In the genomic region with DNA sequence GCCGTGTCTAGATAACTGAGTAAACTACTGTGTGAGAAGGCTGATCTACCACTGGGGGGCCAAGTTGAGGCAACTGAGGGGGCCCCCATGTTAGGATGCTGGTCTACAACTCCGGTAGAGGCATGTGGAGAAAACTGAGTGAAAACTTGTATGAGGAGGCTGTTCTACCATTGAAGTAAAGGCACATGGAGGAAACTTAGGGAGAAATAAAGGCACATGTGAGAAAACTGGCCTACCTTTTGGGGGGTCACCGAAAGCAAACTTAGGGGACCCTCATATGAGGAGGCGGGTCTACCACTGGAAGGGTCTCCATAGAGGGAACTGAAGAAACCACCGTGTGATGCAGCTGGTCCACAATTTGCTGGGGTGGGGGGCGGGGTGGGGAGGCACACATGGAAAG, we compare ENCODE assay signal across 15 cellular contexts.
"Had no signal": no experiment of that assay in that cellular context is flagged by ENCODE, and none has a peak within 500 bp of the region (broad histone marks: within the 10 kb centered on the region; RNA-seq: fewer than 3 reads in every experiment).

No MANE protein-coding gene starts in this region.

- H3K4me3 Mint-ChIP-seq: naive thymus-derived CD4-positive, alpha-beta T cell; nephron; neural progenitor cell; stimulated activated naive B cell treated with anti-CD40 and anti-IgM and Interleukin-4, amounts not matched to agents 10 μg/mL and 1 μg/mL and 100 μg/mL, for 72 hours; stimulated activated naive CD8-positive, alpha-beta T cell treated with anti-CD3 and anti-CD28 coated beads, Interleukin-15, Interleukin-2, amounts not matched to agents 100 ng/mL and 50 ng/mL, for 24 hours had no signal

- H3K4me1 Mint-ChIP-seq: nephron had no signal

- H3K36me3 Mint-ChIP-seq: neural progenitor cell had no signal

- DNase-seq: cortex of kidney; effector CD8-positive, alpha-beta T cell; esophagus squamous epithelium; foreskin melanocyte; heart right ventricle; hippocampal formation; left cardiac atrium; mesenchymal stem cell; midbrain; naive thymus-derived CD4-positive, alpha-beta T cell; stimulated activated naive B cell treated with anti-CD40 and anti-IgM and Interleukin-4, amounts not matched to agents 10 μg/mL and 1 μg/mL and 100 μg/mL, for 72 hours; transverse colon had no signal

- H3K27ac Mint-ChIP-seq: naive thymus-derived CD4-positive, alpha-beta T cell; nephron; neural progenitor cell; stimulated activated naive B cell treated with anti-CD40 and anti-IgM and Interleukin-4, amounts not matched to agents 10 μg/mL and 1 μg/mL and 100 μg/mL, for 72 hours; stimulated activated naive CD8-positive, alpha-beta T cell treated with anti-CD3 and anti-CD28 coated beads, Interleukin-15, Interleukin-2, amounts not matched to agents 100 ng/mL and 50 ng/mL, for 24 hours had no signal
